9 cellular contexts compared by ENCODE assay signal in the genomic region with DNA sequence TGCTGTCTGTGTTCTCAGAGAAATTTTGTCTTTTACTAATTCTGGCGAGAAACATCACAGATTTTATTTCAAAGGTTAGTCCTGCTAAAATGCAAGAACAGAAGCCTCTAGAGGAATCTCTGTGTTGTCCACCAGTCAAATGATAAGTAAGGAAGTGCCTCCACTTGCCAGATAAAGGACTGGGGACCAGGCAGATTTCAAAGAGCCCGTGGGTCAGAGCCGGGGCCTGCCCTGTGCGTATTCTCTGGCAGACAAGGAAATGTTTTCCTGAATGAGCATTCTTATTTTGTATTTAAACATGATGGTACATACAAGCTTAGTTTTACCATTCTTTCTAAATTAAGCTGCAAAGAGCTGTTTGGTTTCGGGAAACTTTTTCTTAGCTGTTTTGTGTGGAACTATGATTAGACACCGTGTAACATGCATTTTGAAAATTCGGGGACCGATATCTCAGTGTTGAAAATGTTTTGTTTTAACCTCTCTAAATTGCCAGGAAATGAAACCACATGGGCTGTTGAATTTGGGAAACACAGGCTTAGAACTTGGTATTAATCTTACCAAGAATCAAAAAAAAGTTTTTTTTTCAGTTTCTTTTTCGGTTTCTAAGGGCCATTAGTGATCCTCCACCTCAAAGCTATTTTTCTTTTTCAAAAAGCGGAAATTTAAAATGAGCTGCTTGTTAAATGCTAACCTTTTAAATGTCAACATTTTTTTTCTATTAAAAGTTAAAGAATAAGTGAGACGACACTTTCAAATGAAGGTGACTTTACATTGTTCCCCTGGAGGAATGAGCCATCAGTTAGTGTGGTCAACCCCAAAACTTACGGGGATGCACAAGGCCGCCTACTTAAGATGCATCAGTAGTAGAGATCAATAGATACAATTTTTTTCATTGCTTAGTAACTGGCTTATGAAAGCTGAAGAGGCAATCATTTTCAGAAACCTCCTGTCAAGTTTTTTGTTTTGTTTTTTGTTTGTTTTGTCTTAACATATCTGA.
A peak's percentile ranks its signal among the peaks of the same experiment; 100 is the strongest.
DNase-seq lines count a peak whose midpoint lies in the region; ATAC-seq and TF ChIP-seq lines count a peak whose summit lies in the region.
"Had no signal": no experiment of that assay in that cellular context is flagged by ENCODE, and none has a peak within 500 bp of the region (broad histone marks: within the 10 kb centered on the region; RNA-seq: fewer than 3 reads in every experiment).

No MANE protein-coding gene starts in this region.

- ATAC-seq in HG03432 (IDR thresholded peaks at IDR 0.05; ENCODE audit: unreplicated experiment) (peak; percentile 66), thoracic aorta (ENCODE audit: insufficient number of reproducible peaks, low FRiP score, low read depth) (no peak)

- H3K9ac ChIP-seq in neuronal stem cell (ENCODE audit: low read depth, low read length, poor library complexity): no peak overlapping the region

- peak in 2 of 3 donors; percentile 11 to 17 for DNase-seq in stimulated activated CD4-positive, alpha-beta T cell treated with anti-CD3 and anti-CD28 coated beads, Interleukin-12 subunit alpha, Interleukin-12 subunit beta, amount 100 ng/mL, for 48 hours (ENCODE audit: low read depth in 2 of 3, low spot score in 1 of 3)
- no peak for DNase-seq in stimulated activated CD4-positive, alpha-beta T cell treated with anti-CD3 and anti-CD28 coated beads, Interleukin-12 subunit alpha, Interleukin-12 subunit beta, amount 100 ng/mL, for 4 hours
- peak; percentile 24 for DNase-seq in activated naive CD4-positive, alpha-beta T cell treated with anti-CD3 and anti-CD28 coated beads, Interleukin-2, amount 50 U/mL, for 16 hours
- DNase-seq in thoracic aorta (ENCODE audit: low spot score) (no peak), amniotic stem cell (lab: John Stamatoyannopoulos, UW) (no peak), hippocampal formation (lab: John Stamatoyannopoulos, UW) (no peak), neuronal stem cell (ENCODE audit: low spot score) (no peak)
- DNase-seq: PC-9 had no signal

- no peak overlapping the region for H2BK12ac ChIP-seq in neuronal stem cell (ENCODE audit: low read length)

- no peak overlapping the region for H2AFZ ChIP-seq in neuronal stem cell (ENCODE audit: low read length)
- H2AFZ ChIP-seq: PC-9 had no signal

- no peak overlapping the region for H4K91ac ChIP-seq in neuronal stem cell (ENCODE audit: low read depth, low read length, poor library complexity)

- H2BK5ac ChIP-seq in neuronal stem cell (ENCODE audit: low read length): no peak overlapping the region

- no peak overlapping the region for H3K18ac ChIP-seq in neuronal stem cell (ENCODE audit: low read length)

- H3K4me3 ChIP-seq in thoracic aorta (peak overlapping the region; percentile 35), neuronal stem cell (ENCODE audit: low read length in 2 of 2) (no peak overlapping the region)
- H3K4me3 ChIP-seq: PC-9 had no signal

- H3K79me1 ChIP-seq in neuronal stem cell (ENCODE audit: low read depth, low read length): no peaks in the 10 kb centered on the region

- no peak overlapping the region for H4K8ac ChIP-seq in neuronal stem cell (ENCODE audit: low read depth, low read length)

- TF ChIP-seq CTCF in thoracic aorta (IDR thresholded peaks at IDR 0.05): no peak

- H3K14ac ChIP-seq in neuronal stem cell (ENCODE audit: low read length): no peak overlapping the region

- H2AK5ac ChIP-seq in neuronal stem cell (ENCODE audit: low read depth, low read length): no peak overlapping the region

- H3K36me3 ChIP-seq in thoracic aorta: no peaks in the 10 kb centered on the region
- H3K36me3 ChIP-seq in neuronal stem cell (replicated peaks in 1 of 2; ENCODE audit: control insufficient read depth in 2 of 2, insufficient read depth in 2 of 2, low read length in 2 of 2): no peaks in the 10 kb centered on the region

- no peak overlapping the region for H3K4ac ChIP-seq in neuronal stem cell (ENCODE audit: low read length)

- H2BK15ac ChIP-seq in neuronal stem cell (ENCODE audit: low read length): no peak overlapping the region

- H3K23ac ChIP-seq in neuronal stem cell (ENCODE audit: low read depth, low read length, poor library complexity): no peak overlapping the region

- no peak overlapping the region for H2BK120ac ChIP-seq in neuronal stem cell (ENCODE audit: low read depth, low read length)

- H3K9me3 ChIP-seq in thoracic aorta (no peaks in the 10 kb centered on the region), neuronal stem cell (replicated peaks in 1 of 2; ENCODE audit: control insufficient read depth in 2 of 2, insufficient read depth in 1 of 2, low read depth in 1 of 2, low read length in 2 of 2) (no peaks in the 10 kb centered on the region)

- H3K27me3 ChIP-seq in thoracic aorta (replicated peaks; ENCODE audit: insufficient read depth): no peaks in the 10 kb centered on the region
- peaks cover 0 to 15% (median 0%) of the 10 kb centered on the region in 3 experiments for H3K27me3 ChIP-seq in neuronal stem cell (ENCODE audit: control insufficient read depth in 3 of 3, insufficient read depth in 3 of 3, low read depth in 1 of 3, low read length in 3 of 3)

- no CpG with 5 or more reads among the region's 13 CpGs for whole genome bisulfite sequencing in neuronal stem cell (ENCODE audit: extremely low coverage in 2 of 2, insufficient read length in 2 of 2, insufficient replicate concordance in 1 of 2), 2 donors

- H3K4me1 ChIP-seq in thoracic aorta (ENCODE audit: control insufficient read depth in 1 of 2, low read depth in 2 of 2): no peaks in the 10 kb centered on the region
- H3K4me1 ChIP-seq in neuronal stem cell (ENCODE audit: control insufficient read depth in 2 of 2, insufficient read depth in 1 of 2, low read depth in 1 of 2, low read length in 2 of 2): no peaks in the 10 kb centered on the region

- H3K4me2 ChIP-seq in neuronal stem cell (ENCODE audit: insufficient read depth, low read length, poor library complexity, severe bottlenecking): no peak overlapping the region
- H3K4me2 ChIP-seq: PC-9 had no signal

- H3K27ac ChIP-seq in thoracic aorta (no peak overlapping the region), neuronal stem cell (replicated peaks; ENCODE audit: low read length) (no peak overlapping the region)
- H3K27ac ChIP-seq: PC-9 had no signal

Comparison
In these comparisons a context has a peak if more than half of its experiments do, and no peak if none do; other contexts are left out.
1. DNase-seq: peak in stimulated activated CD4-positive, alpha-beta T cell treated with anti-CD3 and anti-CD28 coated beads, Interleukin-12 subunit alpha, Interleukin-12 subunit beta, amount 100 ng/mL, for 48 hours (2 of 3) and activated naive CD4-positive, alpha-beta T cell treated with anti-CD3 and anti-CD28 coated beads, Interleukin-2, amount 50 U/mL, for 16 hours (single experiment); none in stimulated activated CD4-positive, alpha-beta T cell treated with anti-CD3 and anti-CD28 coated beads, Interleukin-12 subunit alpha, Interleukin-12 subunit beta, amount 100 ng/mL, for 4 hours (single experiment), thoracic aorta (single experiment), amniotic stem cell (single experiment), hippocampal formation (0 of 2) and neuronal stem cell (single experiment).